Comparison of ENCODE assay signal across 8 cellular contexts in genomic region chr17:80219013-80219776, GRCh38. TPM values are rescaled to one million over a fixed set of nuclear protein-coding genes. Genes with fewer than 3 reads are reported as not detected.
A peak's percentile ranks its signal among the peaks of the same experiment; 100 is the strongest.
DNase-seq lines count a peak whose midpoint lies in the region; ATAC-seq and TF ChIP-seq lines count a peak whose summit lies in the region.

No MANE protein-coding gene starts in this region.

- H3K4me2 ChIP-seq in neural cell (ENCODE audit: low read length) = peak overlapping the region; percentile 82

- H2AFZ ChIP-seq in neural cell (ENCODE audit: low read depth, low read length) = no peak overlapping the region

- H3K27ac Mint-ChIP-seq in activated T-cell treated with anti-CD3 and anti-CD28 coated beads, Interleukin-2, amount 50 U/mL, for 72 hours = peak overlapping the region; percentile 57

- H3K27me3 ChIP-seq in Peyer's patch (no peaks in the 10 kb centered on the region), neural cell (ENCODE audit: insufficient read depth, low read depth, low read length) (no peaks in the 10 kb centered on the region), stomach smooth muscle (ENCODE audit: control insufficient read depth in 1 of 2, insufficient read depth in 2 of 2, low read length in 2 of 2) (no peaks in the 10 kb centered on the region)

- no peaks in the 10 kb centered on the region for H4K20me1 ChIP-seq in neural cell (ENCODE audit: insufficient read depth)

- H3K27me3 Mint-ChIP-seq in activated T-cell treated with anti-CD3 and anti-CD28 coated beads, Interleukin-2, amount 50 U/mL, for 72 hours (ENCODE audit: low read depth) = no peaks in the 10 kb centered on the region

- H3K79me2 ChIP-seq in neural cell (replicated peaks; ENCODE audit: insufficient read depth, low read length) = no peaks in the 10 kb centered on the region

- TF ChIP-seq EP300 in neural cell (conservative IDR thresholded peaks at IDR 0.05; ENCODE audit: poor library complexity, severe bottlenecking) = no peak

- TF ChIP-seq POLR2A in Peyer's patch (IDR thresholded peaks at IDR 0.05) = no peak

- TF ChIP-seq RAD21 in neural cell (conservative IDR thresholded peaks at IDR 0.05) = no peak

- TF ChIP-seq CTCF in 22Rv1 (IDR thresholded peaks at IDR 0.05) (no peak), Peyer's patch (IDR thresholded peaks at IDR 0.05) (no peak), neural cell (IDR thresholded peaks at IDR 0.05; ENCODE audit: poor library complexity, severe bottlenecking) (no peak)

- DNase-seq in HS-5 (ENCODE audit: low read depth) (peak; percentile 47), Peyer's patch (peak; percentile 76 to 95 (median 91)), fibroblast of peridontal ligament (ENCODE audit: extremely low read depth) (peak; percentile 87)
- DNase-seq in activated T-cell treated with anti-CD3 and anti-CD28 coated beads, Interleukin-2, amount 50 U/mL, for 72 hours = peak; percentile 94 to 95

- H3K4me3 ChIP-seq in Peyer's patch = peak overlapping the region; percentile 78 to 95 (median 83)
- peak overlapping the region; percentile 85 for H3K4me3 ChIP-seq in neural cell (ENCODE audit: low read length)
- peak overlapping the region; percentile 48 to 93 for H3K4me3 ChIP-seq in stomach smooth muscle (ENCODE audit: low read length in 2 of 2)

- ATAC-seq in GM18907 (IDR thresholded peaks at IDR 0.05; ENCODE audit: unreplicated experiment) = peak; percentile 69
- peak; percentile 90 to 92 for ATAC-seq in activated T-cell treated with anti-CD3 and anti-CD28 coated beads, Interleukin-2, amount 50 U/mL, for 72 hours (replicated peaks in 1 of 2)

- peaks cover 28% of the 10 kb centered on the region for H3K4me1 Mint-ChIP-seq in activated T-cell treated with anti-CD3 and anti-CD28 coated beads, Interleukin-2, amount 50 U/mL, for 72 hours (ENCODE audit: low read depth)

- H3K27ac ChIP-seq in 22Rv1 (peak overlapping the region; percentile 84), Peyer's patch (peak overlapping the region; percentile 84 to 87 (median 86)), neural cell (ENCODE audit: low read length) (no peak overlapping the region), stomach smooth muscle (ENCODE audit: low read length) (peak overlapping the region; percentile 77)

- peak overlapping the region; percentile 81 to 95 for H3K4me3 Mint-ChIP-seq in activated T-cell treated with anti-CD3 and anti-CD28 coated beads, Interleukin-2, amount 50 U/mL, for 72 hours

- H3K4me1 ChIP-seq in Peyer's patch (peaks cover 0 to 24% (median 6%) of the 10 kb centered on the region in 4 donors), stomach smooth muscle (ENCODE audit: control insufficient read depth, insufficient read depth, low read length) (peaks cover 27% of the 10 kb centered on the region)

- peak overlapping the region; percentile 69 for H3K9ac ChIP-seq in neural cell (ENCODE audit: low read length)
- H3K9ac ChIP-seq in stomach smooth muscle (ENCODE audit: low read length in 2 of 2) = peak overlapping the region; percentile 65 to 84

- no peaks in the 10 kb centered on the region for H3K9me2 ChIP-seq in neural cell (ENCODE audit: insufficient read depth, low read length)

- H3K9me3 Mint-ChIP-seq in activated T-cell treated with anti-CD3 and anti-CD28 coated beads, Interleukin-2, amount 50 U/mL, for 72 hours = no peaks in the 10 kb centered on the region

- H3K9me3 ChIP-seq in Peyer's patch (no peaks in the 10 kb centered on the region), neural cell (ENCODE audit: low read length) (no peaks in the 10 kb centered on the region), stomach smooth muscle (ENCODE audit: control insufficient read depth in 2 of 2, low read length in 2 of 2) (no peaks in the 10 kb centered on the region)

- H3F3A ChIP-seq in neural cell (ENCODE audit: insufficient read depth, low read length, poor library complexity, severe bottlenecking) = no peaks in the 10 kb centered on the region

- H3K36me3 ChIP-seq in Peyer's patch (peaks cover 0 to 33% (median 0%) of the 10 kb centered on the region in 3 donors), neural cell (ENCODE audit: insufficient read depth, low read length) (no peaks in the 10 kb centered on the region), stomach smooth muscle (ENCODE audit: control insufficient read depth in 2 of 2, insufficient read depth in 2 of 2, low read length in 2 of 2) (peaks cover 3 to 18% of the 10 kb centered on the region in 2 donors)

- H3K36me3 Mint-ChIP-seq in activated T-cell treated with anti-CD3 and anti-CD28 coated beads, Interleukin-2, amount 50 U/mL, for 72 hours (ENCODE audit: insufficient read depth in 2 of 2) = peaks cover 14 to 25% of the 10 kb centered on the region in 2 donors

TF ChIP-seq in neural cell, 6 proteins besides CTCF, POLR2A, EP300 and RAD21:
- TF ChIP-seq SMC3 (conservative IDR thresholded peaks at IDR 0.05; ENCODE audit: poor library complexity) = no peak
- no peak for TF ChIP-seq TAF1 (IDR thresholded peaks at IDR 0.05; ENCODE audit: low read depth)
- TF ChIP-seq REST (IDR thresholded peaks at IDR 0.05; ENCODE audit: borderline replicate concordance) = no peak
- no peak for TF ChIP-seq EZH2 (IDR thresholded peaks at IDR 0.05; ENCODE audit: borderline replicate concordance, insufficient read depth, low read length, poor library complexity, severe bottlenecking)
- no peak for TF ChIP-seq POLR2AphosphoS5 (IDR thresholded peaks at IDR 0.05)

RNA-seq across cellular contexts. Expression of gene SGSH, which starts 0.9 kb away (rescaled TPM):
- total RNA-seq in Peyer's patch = 100 to 1,000 TPM in 1 of 4 donors, 10 to 100 TPM in 3; 37.8 to 114 (median 60.6) TPM
- 10 to 100 TPM; 51.3 to 64.4 TPM for total RNA-seq in activated T-cell treated with anti-CD3 and anti-CD28 coated beads, Interleukin-2, amount 50 U/mL, for 72 hours
- polyA plus RNA-seq in neural cell = 8.0 and 9.3 TPM in 2 replicates
- 6.1 and 11.0 TPM in 2 replicates for polyA minus RNA-seq in neural cell

RNA-seq across cellular contexts. Expression of gene SLC26A11, which starts 1.0 kb away (rescaled TPM):
- total RNA-seq in Peyer's patch = 10 to 100 TPM; 28.1 to 42.9 (median 33.1) TPM
- total RNA-seq in activated T-cell treated with anti-CD3 and anti-CD28 coated beads, Interleukin-2, amount 50 U/mL, for 72 hours = 10 to 100 TPM; 25.9 to 28.8 TPM
- polyA plus RNA-seq in neural cell = 18.6 and 31.1 TPM in 2 replicates
- polyA minus RNA-seq in neural cell = 15.7 and 17.0 TPM in 2 replicates

RNA-seq across cellular contexts. Expression of gene RNF213, which starts 41.5 kb away (rescaled TPM):
- total RNA-seq in Peyer's patch = 100 to 1,000 TPM; 187 to 404 (median 293) TPM
- total RNA-seq in activated T-cell treated with anti-CD3 and anti-CD28 coated beads, Interleukin-2, amount 50 U/mL, for 72 hours = 100 to 1,000 TPM; 546 to 651 TPM
- polyA plus RNA-seq in neural cell = 1.4 and 1.5 TPM in 2 replicates
- polyA minus RNA-seq in neural cell = 3.9 and 5.2 TPM in 2 replicates

RNA-seq across cellular contexts. Expression of gene CARD14, which starts 49.4 kb away (rescaled TPM):
- 1 to 10 TPM in 3 of 4 donors, under 1 TPM in 1; 0.94 to 5.4 (median 2.6) TPM for total RNA-seq in Peyer's patch
- total RNA-seq in activated T-cell treated with anti-CD3 and anti-CD28 coated beads, Interleukin-2, amount 50 U/mL, for 72 hours = under 1 TPM in 1 of 2 donors, not detected in 1; 0.39 TPM
- polyA plus RNA-seq in neural cell = 0.12 TPM in 1 of 2 replicates, not detected in the other
- polyA minus RNA-seq in neural cell = not detected in 2 replicates
